9 cellular contexts compared by ENCODE assay signal in the genomic region with DNA sequence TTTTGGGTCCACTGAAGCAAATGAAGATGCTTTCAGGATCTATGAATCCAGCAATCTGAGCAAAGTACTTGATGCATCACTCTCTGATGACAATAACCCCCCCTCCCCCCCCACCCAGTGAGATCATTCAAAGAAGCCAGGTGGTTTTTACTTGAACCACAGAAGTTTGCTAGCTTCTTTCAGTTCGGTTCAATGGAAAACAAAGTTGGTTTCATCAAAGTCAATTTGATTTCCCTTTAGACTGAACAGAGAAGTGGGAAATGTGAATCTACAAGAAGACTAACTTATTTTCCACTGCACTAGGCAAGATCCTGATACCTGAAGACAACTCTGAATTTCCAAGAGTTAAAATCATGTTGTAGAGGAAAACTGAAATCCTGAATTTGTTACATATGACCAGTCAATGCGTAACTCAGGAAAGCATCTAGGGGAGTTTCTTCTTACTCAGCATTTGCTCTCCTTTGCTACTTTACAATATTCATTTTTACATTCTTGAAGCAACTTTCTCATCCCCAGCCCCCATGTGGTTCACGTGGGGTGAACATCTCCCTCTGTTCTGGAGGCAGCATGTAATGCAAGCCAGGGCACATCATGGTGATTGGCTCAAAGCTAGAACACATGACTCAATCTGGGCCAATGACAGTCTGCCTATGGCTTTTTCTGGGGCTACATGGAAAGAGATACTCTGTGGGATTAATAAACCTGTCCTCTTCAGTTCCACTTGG.
A peak's percentile ranks its signal among the peaks of the same experiment; 100 is the strongest.
DNase-seq lines count a peak whose midpoint lies in the region; ATAC-seq and TF ChIP-seq lines count a peak whose summit lies in the region.
"Had no signal": no experiment of that assay in that cellular context is flagged by ENCODE, and none has a peak within 500 bp of the region (broad histone marks: within the 10 kb centered on the region; RNA-seq: fewer than 3 reads in every experiment).

No MANE protein-coding gene starts in this region.

- H3K27ac ChIP-seq in esophagus muscularis mucosa (replicated peaks in 1 of 4) (peak overlapping the region; percentile 63 to 78 (median 74)), PC-9 (no peak overlapping the region), ovary (no peak overlapping the region)

- intact Hi-C loops in esophagus muscularis mucosa (cut with DNase I) (no loop called here), PC-9 (cut with micrococcal nuclease; ENCODE audit: unreplicated experiment) (no loop called here), ovary (cut with DNase I) (no loop called here)

- ATAC-seq in HG02840 (IDR thresholded peaks at IDR 0.05; ENCODE audit: low FRiP score, unreplicated experiment) = peak; percentile 67

- CTCF ChIA-PET in PC-9 (lab: Charles Lee) = no interaction called here

- peaks cover 37 to 83% (median 81%) of the 10 kb centered on the region in 4 donors for H3K4me1 ChIP-seq in esophagus muscularis mucosa
- no peaks in the 10 kb centered on the region for H3K4me1 ChIP-seq in PC-9 (replicated peaks; ENCODE audit: insufficient read depth)
- peaks cover 7% of the 10 kb centered on the region for H3K4me1 ChIP-seq in ovary (ENCODE audit: insufficient read depth)

- H2AFZ ChIP-seq in PC-9 = no peak overlapping the region

- no peaks in the 10 kb centered on the region for H4K20me1 ChIP-seq in PC-9 (ENCODE audit: insufficient read depth)

- in situ Hi-C loops in GM13976 (cut with MboI; ENCODE audit: low sequenced_read_pairs, unreplicated experiment) = no loop called here

- H3K27me3 ChIP-seq in esophagus muscularis mucosa (no peaks in the 10 kb centered on the region), PC-9 (ENCODE audit: insufficient read depth, low read depth) (no peaks in the 10 kb centered on the region), ovary (no peaks in the 10 kb centered on the region)

- no peak for TF ChIP-seq EP300 in esophagus muscularis mucosa (IDR thresholded peaks at IDR 0.05)
- no peak for TF ChIP-seq EP300 in ovary (IDR thresholded peaks at IDR 0.05)

- H3K9me3 ChIP-seq in esophagus muscularis mucosa (no peaks in the 10 kb centered on the region), PC-9 (ENCODE audit: insufficient read depth, low read depth) (no peaks in the 10 kb centered on the region), ovary (no peaks in the 10 kb centered on the region)
- H3K9me3 ChIP-seq: thoracic aorta had no signal

- no peak overlapping the region for H3K4me2 ChIP-seq in PC-9

- DNase-seq in GM13976 (ENCODE audit: low spot score) (peak; percentile 32), esophagus muscularis mucosa (ENCODE audit: extremely low spot score) (peak; percentile 42), NCI-H524 treated with DMSO at 0.1 percent for 48 hours (lab: John Stamatoyannopoulos, UW) (no peak), PC-9 (no peak), ovary (no peak)
- peak; percentile 32 to 63 (median 54) for DNase-seq in activated CD4-positive, CD25-positive, alpha-beta regulatory T cell (lab: John Stamatoyannopoulos, UW)
- DNase-seq in stimulated activated CD8-positive, alpha-beta memory T cell treated with anti-CD3 and anti-CD28 coated beads, Interleukin-7, amount 100 ng/mL, for 48 hours (ENCODE audit: extremely low read depth in 1 of 2, low read depth in 1 of 2) = peak; percentile 36 to 79

- H3F3A ChIP-seq in PC-9 (ENCODE audit: insufficient read depth, low read depth) = no peaks in the 10 kb centered on the region

- H3K9me2 ChIP-seq in PC-9 (ENCODE audit: insufficient read depth) = no peaks in the 10 kb centered on the region

- H3K36me3 ChIP-seq in esophagus muscularis mucosa (peaks cover 10 to 27% (median 14%) of the 10 kb centered on the region in 4 donors), PC-9 (ENCODE audit: low read depth) (no peaks in the 10 kb centered on the region), ovary (no peaks in the 10 kb centered on the region)

- no peak for TF ChIP-seq CTCF in GM13976 (IDR thresholded peaks at IDR 0.05; ENCODE audit: borderline replicate concordance, control extremely low read depth, extremely low read depth, insufficient read depth, missing control alignments)
- TF ChIP-seq CTCF in esophagus muscularis mucosa (IDR thresholded peaks at IDR 0.05) = no peak
- TF ChIP-seq CTCF in PC-9 (conservative IDR thresholded peaks at IDR 0.05) = no peak
- no peak for TF ChIP-seq CTCF in ovary (IDR thresholded peaks at IDR 0.05)

- TF ChIP-seq POLR2A in esophagus muscularis mucosa (IDR thresholded peaks at IDR 0.05; ENCODE audit: low read depth) = no peak
- TF ChIP-seq POLR2A in ovary (IDR thresholded peaks at IDR 0.05) = no peak

- POLR2A ChIA-PET in PC-9 (lab: Charles Lee; ENCODE audit: unreplicated experiment) = no interaction called here

- H3K79me2 ChIP-seq in PC-9 (ENCODE audit: low read depth) = no peaks in the 10 kb centered on the region

- WGBS in esophagus muscularis mucosa = 73% methylated on average over 3 of the region's 3 CpGs
- WGBS in ovary, 3 donors = 84 to 90% (median 87%) methylated on average over 3 of the region's 3 CpGs

- no TSS peak for BruUV-seq in PC-9 (replicated peaks; lab: Mats Ljungman, UMichigan)

- no peak overlapping the region for H3K4me3 ChIP-seq in esophagus muscularis mucosa
- H3K4me3 ChIP-seq in PC-9 = no peak overlapping the region
- H3K4me3 ChIP-seq in ovary = no peak overlapping the region
- H3K4me3 ChIP-seq: thoracic aorta had no signal

Comparison
In these comparisons a context has a peak if more than half of its experiments do, and no peak if none do; other contexts are left out.
1. DNase-seq: peak in GM13976 (single experiment), activated CD4-positive, CD25-positive, alpha-beta regulatory T cell (4 of 4), esophagus muscularis mucosa (single experiment) and stimulated activated CD8-positive, alpha-beta memory T cell treated with anti-CD3 and anti-CD28 coated beads, Interleukin-7, amount 100 ng/mL, for 48 hours (2 of 2); none in NCI-H524 treated with DMSO at 0.1 percent for 48 hours (single experiment), PC-9 (0 of 2) and ovary (0 of 5).
2. H3K27ac ChIP-seq: peak in esophagus muscularis mucosa (4 of 4); none in PC-9 (single experiment) and ovary (0 of 2).